Comparison of ENCODE assay signal across 15 cellular contexts in the genomic region with DNA sequence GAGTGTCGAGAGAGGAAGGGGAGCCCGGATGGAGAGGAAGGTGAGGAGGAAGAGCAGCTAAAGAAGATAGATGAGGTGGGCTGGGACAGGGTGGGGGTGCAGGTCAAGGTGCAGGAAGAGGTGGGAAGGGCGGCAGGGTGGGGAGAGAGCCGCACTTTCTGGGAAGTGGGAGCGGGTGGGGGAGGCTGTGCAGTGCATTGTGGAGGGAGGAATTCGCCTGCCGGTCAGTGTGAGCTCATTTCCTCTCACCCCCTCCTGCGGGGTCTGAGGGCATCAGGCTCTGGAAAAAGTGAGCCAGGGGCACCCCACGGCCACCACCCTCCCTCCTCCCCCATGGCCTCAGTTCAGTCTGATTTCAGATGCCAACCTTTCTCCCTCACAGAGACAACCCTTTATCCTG. TPM values are rescaled to one million over a fixed set of nuclear protein-coding genes. Genes with fewer than 3 reads are reported as not detected.
DNase-seq lines count a peak whose midpoint lies in the region; ATAC-seq and TF ChIP-seq lines count a peak whose summit lies in the region.
"Had no signal": no experiment of that assay in that cellular context is flagged by ENCODE, and none has a peak within 500 bp of the region (broad histone marks: within the 10 kb centered on the region; RNA-seq: fewer than 3 reads in every experiment).

No MANE protein-coding gene starts in this region.

- TF ChIP-seq POLR2A in right lobe of liver (IDR thresholded peaks at IDR 0.05), result no peak

- H3K9me3 Mint-ChIP-seq in chondrocyte (ENCODE audit: low read depth), result no peaks in the 10 kb centered on the region
- no peaks in the 10 kb centered on the region for H3K9me3 Mint-ChIP-seq in activated T-helper 1 cell treated with anti-CD3 and anti-CD28 coated beads, Interleukin-12 subunit alpha, Interleukin-12 subunit beta, Interleukin-2, Interleukin-4 antibody, amounts not matched to agents 30 ng/mL and 10 ng/mL and 1 ng/mL, durations not matched to agents 14 hours and 24 hours and 36 hours
- no peaks in the 10 kb centered on the region for H3K9me3 Mint-ChIP-seq in progenitor cell of endocrine pancreas (ENCODE audit: low read depth)

- peak; percentile 48 for DNase-seq in HT1080 (ENCODE audit: low read depth)
- DNase-seq in chondrocyte (ENCODE audit: low spot score), result no peak
- DNase-seq in right lobe of liver, result peak in 1 of 3 donors; percentile 51
- DNase-seq in NCI-H748 (lab: John Stamatoyannopoulos, UW; ENCODE audit: unreplicated experiment), result no peak
- no peak for DNase-seq in activated T-helper 1 cell treated with anti-CD3 and anti-CD28 coated beads, Interleukin-12 subunit alpha, Interleukin-12 subunit beta, Interleukin-2, Interleukin-4 antibody, amounts not matched to agents 30 ng/mL and 10 ng/mL and 1 ng/mL, durations not matched to agents 14 hours and 24 hours and 36 hours (ENCODE audit: low spot score)
- no peak for DNase-seq in GDM1 (lab: John Stamatoyannopoulos, UW)
- no peak for DNase-seq in progenitor cell of endocrine pancreas (ENCODE audit: low spot score, unreplicated experiment)
- DNase-seq: CD4-positive, CD25-positive, alpha-beta regulatory T cell; foreskin melanocyte; midbrain; NCI-H146; NCI-H82; small intestine had no signal

- H3K36me3 ChIP-seq in right lobe of liver (no peaks in the 10 kb centered on the region), stomach smooth muscle (ENCODE audit: control insufficient read depth in 2 of 2, insufficient read depth in 2 of 2, low read length in 2 of 2) (no peaks in the 10 kb centered on the region)

- H3K9me3 ChIP-seq in right lobe of liver (no peaks in the 10 kb centered on the region), stomach smooth muscle (ENCODE audit: control insufficient read depth in 2 of 2, low read length in 2 of 2) (no peaks in the 10 kb centered on the region)

- ATAC-seq in right lobe of liver, result peak; percentile 18 to 52 (median 25)

- H3K9ac ChIP-seq in stomach smooth muscle (ENCODE audit: low read length in 2 of 2), result peak overlapping the region; percentile 29 to 38

- 28% methylated on average over 9 of the region's 9 CpGs for WGBS in right lobe of liver (ENCODE audit: insufficient coverage, low coverage, low lambda C conversion rate, missing lambda C conversion rate)

- H3K27me3 ChIP-seq in right lobe of liver (no peaks in the 10 kb centered on the region), stomach smooth muscle (ENCODE audit: control insufficient read depth in 1 of 2, insufficient read depth in 2 of 2, low read length in 2 of 2) (no peaks in the 10 kb centered on the region)

- H3K27ac Mint-ChIP-seq in chondrocyte (ENCODE audit: unreplicated experiment), result peak overlapping the region; percentile 49
- H3K27ac Mint-ChIP-seq in activated T-helper 1 cell treated with anti-CD3 and anti-CD28 coated beads, Interleukin-12 subunit alpha, Interleukin-12 subunit beta, Interleukin-2, Interleukin-4 antibody, amounts not matched to agents 30 ng/mL and 10 ng/mL and 1 ng/mL, durations not matched to agents 14 hours and 24 hours and 36 hours, result no peak overlapping the region
- H3K27ac Mint-ChIP-seq in progenitor cell of endocrine pancreas, result no peak overlapping the region
- H3K27ac Mint-ChIP-seq: CD4-positive, CD25-positive, alpha-beta regulatory T cell had no signal

- no peak for TF ChIP-seq CTCF in chondrocyte (IDR thresholded peaks at IDR 0.05)
- no peak for TF ChIP-seq CTCF in right lobe of liver (IDR thresholded peaks at IDR 0.05)
- TF ChIP-seq CTCF in progenitor cell of endocrine pancreas (IDR thresholded peaks at IDR 0.05; ENCODE audit: unreplicated experiment), result no peak

- H3K27me3 Mint-ChIP-seq in chondrocyte (ENCODE audit: low read depth) (no peaks in the 10 kb centered on the region), progenitor cell of endocrine pancreas (peaks cover 78% of the 10 kb centered on the region)
- H3K27me3 Mint-ChIP-seq in activated T-helper 1 cell treated with anti-CD3 and anti-CD28 coated beads, Interleukin-12 subunit alpha, Interleukin-12 subunit beta, Interleukin-2, Interleukin-4 antibody, amounts not matched to agents 30 ng/mL and 10 ng/mL and 1 ng/mL, durations not matched to agents 14 hours and 24 hours and 36 hours (ENCODE audit: insufficient read depth), result peaks cover 51% of the 10 kb centered on the region

- H3K27ac ChIP-seq in right lobe of liver (no peak overlapping the region), stomach smooth muscle (ENCODE audit: low read length) (peak overlapping the region; percentile 94)
- H3K27ac ChIP-seq: SK-N-MC had no signal

- intact Hi-C loops in right lobe of liver (cut with DNase I), result loop anchor here (10.0 kb wide), 1 partner anchor 59 kb away; no protein-coding TSS in a partner anchor
- intact Hi-C loops in activated T-helper 1 cell treated with anti-CD3 and anti-CD28 coated beads, Interleukin-12 subunit alpha, Interleukin-12 subunit beta, Interleukin-2, Interleukin-4 antibody, amounts not matched to agents 30 ng/mL and 10 ng/mL and 1 ng/mL, durations not matched to agents 14 hours and 24 hours and 36 hours (cut with micrococcal nuclease), result no loop called here

- H3K4me1 Mint-ChIP-seq in chondrocyte (ENCODE audit: low read depth) (peaks cover 80% of the 10 kb centered on the region), progenitor cell of endocrine pancreas (ENCODE audit: low read depth) (peaks cover 6% of the 10 kb centered on the region)
- peaks cover 6% of the 10 kb centered on the region for H3K4me1 Mint-ChIP-seq in activated T-helper 1 cell treated with anti-CD3 and anti-CD28 coated beads, Interleukin-12 subunit alpha, Interleukin-12 subunit beta, Interleukin-2, Interleukin-4 antibody, amounts not matched to agents 30 ng/mL and 10 ng/mL and 1 ng/mL, durations not matched to agents 14 hours and 24 hours and 36 hours (ENCODE audit: low read depth)

- H3K4me3 ChIP-seq in right lobe of liver (no peak overlapping the region), stomach smooth muscle (ENCODE audit: low read length in 2 of 2) (no peak overlapping the region)
- H3K4me3 ChIP-seq: SK-N-MC had no signal

- H3K36me3 Mint-ChIP-seq in chondrocyte (ENCODE audit: low read depth), result no peaks in the 10 kb centered on the region
- no peaks in the 10 kb centered on the region for H3K36me3 Mint-ChIP-seq in activated T-helper 1 cell treated with anti-CD3 and anti-CD28 coated beads, Interleukin-12 subunit alpha, Interleukin-12 subunit beta, Interleukin-2, Interleukin-4 antibody, amounts not matched to agents 30 ng/mL and 10 ng/mL and 1 ng/mL, durations not matched to agents 14 hours and 24 hours and 36 hours (ENCODE audit: low read depth)
- H3K36me3 Mint-ChIP-seq in progenitor cell of endocrine pancreas (ENCODE audit: insufficient read depth), result no peaks in the 10 kb centered on the region
- H3K36me3 Mint-ChIP-seq: CD4-positive, CD25-positive, alpha-beta regulatory T cell had no signal

- peaks cover 0 to 7% (median 0%) of the 10 kb centered on the region in 4 donors for H3K4me1 ChIP-seq in right lobe of liver
- H3K4me1 ChIP-seq in stomach smooth muscle (ENCODE audit: control insufficient read depth, insufficient read depth, low read length), result peaks cover 71% of the 10 kb centered on the region

- no peak overlapping the region for H3K4me3 Mint-ChIP-seq in chondrocyte (ENCODE audit: unreplicated experiment)
- H3K4me3 Mint-ChIP-seq in activated T-helper 1 cell treated with anti-CD3 and anti-CD28 coated beads, Interleukin-12 subunit alpha, Interleukin-12 subunit beta, Interleukin-2, Interleukin-4 antibody, amounts not matched to agents 30 ng/mL and 10 ng/mL and 1 ng/mL, durations not matched to agents 14 hours and 24 hours and 36 hours, result no peak overlapping the region
- H3K4me3 Mint-ChIP-seq in progenitor cell of endocrine pancreas (ENCODE audit: low read depth), result no peak overlapping the region

RNA-seq across cellular contexts. Expression of a gene that starts 2.5 kb away (rescaled TPM):
- total RNA-seq in HT1080 (2014; rRNA removed; shearing (Covaris generic)), result 21.7 and 40.0 TPM in 2 replicates
- 40.7 and 43.9 TPM in 2 replicates for polyA plus RNA-seq in HT1080 (2015; cell fraction: cytosol; rRNA removed)
- polyA plus RNA-seq in HT1080 (2015; cell fraction: nucleus; rRNA removed), result 58.4 and 73.2 TPM in 2 replicates
- total RNA-seq in chondrocyte (109 to 165 TPM (median 157 TPM) in 3 replicates), right lobe of liver (1 to 10 TPM; 1.4 to 9.5 (median 3.8) TPM), progenitor cell of endocrine pancreas (2.9 and 3.3 TPM in 2 replicates)
- 0.57 and 0.88 TPM in 2 replicates for total RNA-seq in activated T-helper 1 cell treated with anti-CD3 and anti-CD28 coated beads, Interleukin-12 subunit alpha, Interleukin-12 subunit beta, Interleukin-2, Interleukin-4 antibody, amounts not matched to agents 30 ng/mL and 10 ng/mL and 1 ng/mL, durations not matched to agents 14 hours and 24 hours and 36 hours
